ENCODE assay signal across 2 cellular contexts in genomic region chr9:135926402-135927194, GRCh38.
TF ChIP-seq lines count a peak whose summit lies in the region.

No MANE protein-coding gene starts in this region.

TF ChIP-seq in PFSK-1, 5 proteins besides CTCF, POLR2A, EP300 and RAD21 (continued from another document):
- TF ChIP-seq REST (IDR thresholded peaks at IDR 0.05; ENCODE audit: insufficient read depth in 1 of 2, low read depth in 2 of 2, low read length in 2 of 2) = no peak
- TF ChIP-seq TAF1 (IDR thresholded peaks at IDR 0.05; ENCODE audit: borderline replicate concordance, insufficient read depth, low read length) = no peak
- peak; percentile 85 for TF ChIP-seq FOXP2 (optimal IDR thresholded peaks at IDR 0.05; ENCODE audit: borderline replicate concordance, extremely low read depth, extremely low read length, insufficient read depth)

TF ChIP-seq in GM12878, 131 proteins besides CTCF, POLR2A, EP300 and RAD21 (continued from another document):
- peak; percentile 65 for TF ChIP-seq ZNF687 (IDR thresholded peaks at IDR 0.05)
- 0 out of 2 replicates have a peak, but pooled peaks have one; percentile 15 for TF ChIP-seq IKZF1 (conservative IDR thresholded peaks at IDR 0.05)
- TF ChIP-seq SMAD1 (IDR thresholded peaks at IDR 0.05; ENCODE audit: low read depth, partially characterized antibody) = no peak
- TF ChIP-seq GABPA (IDR thresholded peaks at IDR 0.05; ENCODE audit: low read depth) = no peak
TF ChIP-seq in GM12878: peak in this region for 3.
